In the genomic region with DNA sequence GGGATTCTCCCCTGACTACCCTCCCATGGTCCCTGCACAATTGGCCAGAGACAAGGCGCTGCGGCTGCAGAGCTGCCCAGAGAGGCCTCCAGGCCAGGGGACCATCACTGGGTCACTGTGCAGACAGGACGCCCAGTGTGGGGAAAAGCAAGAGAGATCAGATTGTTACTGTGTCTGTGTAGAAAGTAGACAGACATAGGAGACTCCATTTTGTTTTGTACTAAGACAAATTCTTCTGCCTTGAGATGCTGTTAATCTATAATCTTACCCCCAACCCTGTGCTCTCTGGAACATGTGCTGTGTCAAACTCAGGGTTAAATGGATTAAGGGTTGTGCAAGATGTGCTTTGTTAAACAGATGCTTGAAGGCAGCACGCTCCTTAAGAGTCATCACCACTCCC, we compare ENCODE assay signal across 7 cellular contexts.
DNase-seq lines count a peak whose midpoint lies in the region; ATAC-seq and TF ChIP-seq lines count a peak whose summit lies in the region.
"Not testable (repeated sequence)": the region's sequence is repeated elsewhere in the genome, so short reads cannot be mapped to it uniquely, and the experiment has no call there.

No MANE protein-coding gene starts in this region.

- H3K9ac ChIP-seq in neuronal stem cell (ENCODE audit: low read depth, low read length, poor library complexity): not testable (repeated sequence)

- not testable (repeated sequence) for H3K79me1 ChIP-seq in neuronal stem cell (ENCODE audit: low read depth, low read length)

- not testable (repeated sequence) for H3K4me2 ChIP-seq in neuronal stem cell (ENCODE audit: insufficient read depth, low read length, poor library complexity, severe bottlenecking)

- H2BK5ac ChIP-seq in neuronal stem cell (ENCODE audit: low read length): not testable (repeated sequence)

- not testable (repeated sequence) for TF ChIP-seq POLR2A in right lobe of liver (IDR thresholded peaks at IDR 0.05)

- H3K23ac ChIP-seq in neuronal stem cell (ENCODE audit: low read depth, low read length, poor library complexity): not testable (repeated sequence)

- H3K18ac ChIP-seq in neuronal stem cell (ENCODE audit: low read length): peak overlapping the region; percentile 57

- POLR2A ChIA-PET in CD8-positive, alpha-beta T cell (lab: Charles Lee); activated CD8-positive, alpha-beta T cell treated with anti-CD3 and anti-CD28 coated beads, Interleukin-2, amount 10 ng/mL, durations not matched to agents 7 days and 5 days (lab: Charles Lee): not testable (repeated sequence)

- H3K4me1 ChIP-seq in CD8-positive, alpha-beta T cell (ENCODE audit: insufficient read depth, low read length); right lobe of liver; neuronal stem cell (ENCODE audit: control insufficient read depth in 2 of 2, insufficient read depth in 1 of 2, low read depth in 1 of 2, low read length in 2 of 2): not testable (repeated sequence)

- not testable (repeated sequence) for H2BK15ac ChIP-seq in neuronal stem cell (ENCODE audit: low read length)

- peak overlapping the region; percentile 99 for H3K27ac Mint-ChIP-seq in CD8-positive, alpha-beta T cell
- H3K27ac Mint-ChIP-seq in activated CD8-positive, alpha-beta T cell treated with anti-CD3 and anti-CD28 coated beads, Interleukin-2, amount 10 ng/mL, durations not matched to agents 7 days and 5 days; activated naive CD8-positive, alpha-beta T cell treated with anti-CD3 and anti-CD28 coated beads, Interleukin-2, amount 50 U/mL, for 24 hours: not testable (repeated sequence)

- not testable (repeated sequence) for TF ChIP-seq CTCF in CD8-positive, alpha-beta T cell (IDR thresholded peaks at IDR 0.05); epithelial cell of proximal tubule (conservative IDR thresholded peaks at IDR 0.05; ENCODE audit: low read depth, low read length); right lobe of liver (IDR thresholded peaks at IDR 0.05)

- ATAC-seq in CD8-positive, alpha-beta T cell; activated CD8-positive, alpha-beta T cell treated with anti-CD3 and anti-CD28 coated beads, Interleukin-2, amount 10 ng/mL, durations not matched to agents 7 days and 5 days; activated naive CD8-positive, alpha-beta T cell treated with anti-CD3 and anti-CD28 coated beads, Interleukin-2, amount 50 U/mL, for 24 hours; right lobe of liver: not testable (repeated sequence)

- peaks cover 33% of the 10 kb centered on the region for H3K4me1 Mint-ChIP-seq in CD8-positive, alpha-beta T cell (ENCODE audit: low read depth)
- H3K4me1 Mint-ChIP-seq in activated CD8-positive, alpha-beta T cell treated with anti-CD3 and anti-CD28 coated beads, Interleukin-2, amount 10 ng/mL, durations not matched to agents 7 days and 5 days (ENCODE audit: low read depth): peaks cover 18% of the 10 kb centered on the region
- not testable (repeated sequence) for H3K4me1 Mint-ChIP-seq in activated naive CD8-positive, alpha-beta T cell treated with anti-CD3 and anti-CD28 coated beads, Interleukin-2, amount 50 U/mL, for 24 hours

- not testable (repeated sequence) for H3K27ac ChIP-seq in CD8-positive, alpha-beta T cell (ENCODE audit: low read depth, low read length); right lobe of liver; neuronal stem cell (replicated peaks; ENCODE audit: low read length)

- H2AFZ ChIP-seq in neuronal stem cell (ENCODE audit: low read length): not testable (repeated sequence)

- H2BK120ac ChIP-seq in neuronal stem cell (ENCODE audit: low read depth, low read length): not testable (repeated sequence)

- not testable (repeated sequence) for H3K27me3 ChIP-seq in CD8-positive, alpha-beta T cell (ENCODE audit: insufficient read depth, low read length); right lobe of liver; neuronal stem cell (ENCODE audit: control insufficient read depth in 3 of 3, insufficient read depth in 3 of 3, low read depth in 1 of 3, low read length in 3 of 3)

- not testable (repeated sequence) for H3K4me3 ChIP-seq in CD8-positive, alpha-beta T cell (ENCODE audit: low read depth, low read length); neuronal stem cell (ENCODE audit: low read length in 2 of 2)
- H3K4me3 ChIP-seq in epithelial cell of proximal tubule (ENCODE audit: low read depth, low read length) (peak overlapping the region; percentile 28), right lobe of liver (peak overlapping the region in 2 of 3 donors; percentile 16 to 61)

- H3K27me3 Mint-ChIP-seq in CD8-positive, alpha-beta T cell (ENCODE audit: low read depth); activated CD8-positive, alpha-beta T cell treated with anti-CD3 and anti-CD28 coated beads, Interleukin-2, amount 10 ng/mL, durations not matched to agents 7 days and 5 days (ENCODE audit: low read depth); activated naive CD8-positive, alpha-beta T cell treated with anti-CD3 and anti-CD28 coated beads, Interleukin-2, amount 50 U/mL, for 24 hours: not testable (repeated sequence)

- H2BK12ac ChIP-seq in neuronal stem cell (ENCODE audit: low read length): not testable (repeated sequence)

- H3K36me3 ChIP-seq in CD8-positive, alpha-beta T cell (ENCODE audit: insufficient read depth, low read length); right lobe of liver; neuronal stem cell (replicated peaks in 1 of 2; ENCODE audit: control insufficient read depth in 2 of 2, insufficient read depth in 2 of 2, low read length in 2 of 2): not testable (repeated sequence)

- not testable (repeated sequence) for H3K4ac ChIP-seq in neuronal stem cell (ENCODE audit: low read length)

- peak overlapping the region; percentile 97 for H3K4me3 Mint-ChIP-seq in CD8-positive, alpha-beta T cell
- H3K4me3 Mint-ChIP-seq in activated CD8-positive, alpha-beta T cell treated with anti-CD3 and anti-CD28 coated beads, Interleukin-2, amount 10 ng/mL, durations not matched to agents 7 days and 5 days: peak overlapping the region; percentile 94
- H3K4me3 Mint-ChIP-seq in activated naive CD8-positive, alpha-beta T cell treated with anti-CD3 and anti-CD28 coated beads, Interleukin-2, amount 50 U/mL, for 24 hours: peak overlapping the region; percentile 25

- DNase-seq in CD8-positive, alpha-beta T cell; activated CD8-positive, alpha-beta T cell treated with anti-CD3 and anti-CD28 coated beads, Interleukin-2, amount 10 ng/mL, durations not matched to agents 7 days and 5 days; activated naive CD8-positive, alpha-beta T cell treated with anti-CD3 and anti-CD28 coated beads, Interleukin-2, amount 50 U/mL, for 24 hours; epithelial cell of proximal tubule (ENCODE audit: low read depth); right lobe of liver; neuronal stem cell (ENCODE audit: low spot score): not testable (repeated sequence)
- peak; percentile 11 for DNase-seq in NCI-H82 treated with DMSO at 0.1 percent for 48 hours (lab: John Stamatoyannopoulos, UW; ENCODE audit: unreplicated experiment)

- not testable (repeated sequence) for H3K9me3 Mint-ChIP-seq in CD8-positive, alpha-beta T cell
- peaks cover 15% of the 10 kb centered on the region for H3K9me3 Mint-ChIP-seq in activated CD8-positive, alpha-beta T cell treated with anti-CD3 and anti-CD28 coated beads, Interleukin-2, amount 10 ng/mL, durations not matched to agents 7 days and 5 days (ENCODE audit: insufficient read depth)
- H3K9me3 Mint-ChIP-seq in activated naive CD8-positive, alpha-beta T cell treated with anti-CD3 and anti-CD28 coated beads, Interleukin-2, amount 50 U/mL, for 24 hours: peaks cover 48% of the 10 kb centered on the region

- CTCF ChIA-PET in CD8-positive, alpha-beta T cell (lab: Charles Lee); activated CD8-positive, alpha-beta T cell treated with anti-CD3 and anti-CD28 coated beads, Interleukin-2, amount 10 ng/mL, durations not matched to agents 7 days and 5 days (lab: Charles Lee): not testable (repeated sequence)

- H4K91ac ChIP-seq in neuronal stem cell (ENCODE audit: low read depth, low read length, poor library complexity): not testable (repeated sequence)

- intact Hi-C loops in CD8-positive, alpha-beta T cell (cut with DNase I, micrococcal nuclease): loop anchor here in 1 of 2 experiments (2.0 kb wide), 1 partner anchor 37 kb away; no protein-coding TSS in a partner anchor
- intact Hi-C loops in right lobe of liver (cut with DNase I): not testable (repeated sequence)

- WGBS in right lobe of liver (ENCODE audit: insufficient coverage, low coverage, low lambda C conversion rate, missing lambda C conversion rate): 60% methylated on average over 4 of the region's 4 CpGs
- WGBS in neuronal stem cell (ENCODE audit: extremely low coverage in 2 of 2, insufficient read length in 2 of 2, insufficient replicate concordance in 1 of 2), 2 donors: no CpG with 5 or more reads among the region's 4 CpGs

- H4K8ac ChIP-seq in neuronal stem cell (ENCODE audit: low read depth, low read length): not testable (repeated sequence)

- not testable (repeated sequence) for H2AK5ac ChIP-seq in neuronal stem cell (ENCODE audit: low read depth, low read length)

- H3K9me3 ChIP-seq in CD8-positive, alpha-beta T cell (ENCODE audit: low read length); neuronal stem cell (replicated peaks in 1 of 2; ENCODE audit: control insufficient read depth in 2 of 2, insufficient read depth in 1 of 2, low read depth in 1 of 2, low read length in 2 of 2): not testable (repeated sequence)
- peaks cover 0 to 10% (median 0%) of the 10 kb centered on the region in 4 donors for H3K9me3 ChIP-seq in right lobe of liver

- H3K14ac ChIP-seq in neuronal stem cell (ENCODE audit: low read length): not testable (repeated sequence)

- H3K36me3 Mint-ChIP-seq in CD8-positive, alpha-beta T cell: peaks cover 24% of the 10 kb centered on the region
- H3K36me3 Mint-ChIP-seq in activated CD8-positive, alpha-beta T cell treated with anti-CD3 and anti-CD28 coated beads, Interleukin-2, amount 10 ng/mL, durations not matched to agents 7 days and 5 days (ENCODE audit: low read depth): peaks cover 45% of the 10 kb centered on the region
- peaks cover 23% of the 10 kb centered on the region for H3K36me3 Mint-ChIP-seq in activated naive CD8-positive, alpha-beta T cell treated with anti-CD3 and anti-CD28 coated beads, Interleukin-2, amount 50 U/mL, for 24 hours (ENCODE audit: low read depth)

Comparison
In these comparisons a context has a peak if more than half of its experiments do, and no peak if none do; other contexts are left out.
1. H3K4me3 Mint-ChIP-seq: peak in every context shown above with its lines; median percentile 97 in CD8-positive, alpha-beta T cell; 94 in activated CD8-positive, alpha-beta T cell treated with anti-CD3 and anti-CD28 coated beads, Interleukin-2, amount 10 ng/mL, durations not matched to agents 7 days and 5 days; 25 in activated naive CD8-positive, alpha-beta T cell treated with anti-CD3 and anti-CD28 coated beads, Interleukin-2, amount 50 U/mL, for 24 hours.